17 cellular contexts compared by ENCODE assay signal in the genomic region with DNA sequence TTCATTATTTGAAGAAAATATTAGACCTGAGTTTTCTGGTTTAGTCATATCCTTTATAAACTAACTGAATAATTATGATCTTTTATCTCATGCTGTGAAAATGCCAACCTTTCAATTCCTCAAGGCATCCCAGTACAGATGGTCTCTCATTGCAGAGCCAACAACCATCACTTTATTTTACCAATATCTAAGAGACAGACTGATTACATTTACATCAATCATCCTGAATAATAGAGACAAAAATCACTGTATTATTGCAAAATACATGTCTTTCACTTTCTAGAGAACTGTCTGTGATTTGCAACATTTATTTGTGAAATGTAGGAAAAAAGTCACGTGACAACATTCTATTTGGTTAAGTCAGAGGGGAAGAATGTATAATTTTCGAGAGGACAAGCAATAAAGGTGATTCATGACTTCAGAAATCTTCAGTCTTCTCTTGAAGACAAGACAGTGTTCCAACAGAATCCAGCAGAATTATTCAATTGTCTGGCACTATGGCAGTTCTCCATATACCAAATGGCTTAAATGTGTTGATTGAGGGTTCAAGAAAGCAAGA.
DNase-seq lines count a peak whose midpoint lies in the region; ATAC-seq, FAIRE-seq and TF ChIP-seq lines count a peak whose summit lies in the region.
"Had no signal": no experiment of that assay in that cellular context is flagged by ENCODE, and none has a peak within 500 bp of the region (broad histone marks: within the 10 kb centered on the region; RNA-seq: fewer than 3 reads in every experiment).

No MANE protein-coding gene starts in this region.

- H3K4me1 ChIP-seq in A673 (ENCODE audit: insufficient read depth, low read length, poor library complexity, severe bottlenecking) (no peaks in the 10 kb centered on the region), gastroesophageal sphincter (peaks cover 0 to 13% (median 0%) of the 10 kb centered on the region in 3 donors), kidney (ENCODE audit: control insufficient read depth in 1 of 2, insufficient read depth in 1 of 2, low read depth in 1 of 2, low read length in 2 of 2) (no peaks in the 10 kb centered on the region), esophagus muscularis mucosa (peaks cover 0 to 17% (median 4%) of the 10 kb centered on the region in 4 donors)
- H3K4me1 ChIP-seq: A549 had no signal

- H3K36me3 ChIP-seq in A673 (ENCODE audit: insufficient read depth, low read length, poor library complexity, severe bottlenecking) = no peaks in the 10 kb centered on the region
- no peaks in the 10 kb centered on the region for H3K36me3 ChIP-seq in gastroesophageal sphincter
- no peaks in the 10 kb centered on the region for H3K36me3 ChIP-seq in kidney (ENCODE audit: control insufficient read depth in 1 of 2, insufficient read depth in 2 of 2, low read length in 2 of 2)
- no peaks in the 10 kb centered on the region for H3K36me3 ChIP-seq in esophagus muscularis mucosa

- FAIRE-seq in kidney (lab: Jason Lieb, UNC) = no peak
- FAIRE-seq: A549, endometrium had no signal

- TF ChIP-seq EP300 in gastroesophageal sphincter (IDR thresholded peaks at IDR 0.05) (no peak), esophagus muscularis mucosa (IDR thresholded peaks at IDR 0.05) (no peak)

- H3K9me3 ChIP-seq in A673 (ENCODE audit: low read depth, low read length, poor library complexity, severe bottlenecking) (no peaks in the 10 kb centered on the region), gastroesophageal sphincter (no peaks in the 10 kb centered on the region), kidney (ENCODE audit: control insufficient read depth in 1 of 2, low read length in 2 of 2) (no peaks in the 10 kb centered on the region), esophagus muscularis mucosa (no peaks in the 10 kb centered on the region)
- H3K9me3 ChIP-seq: A549 had no signal

- no peak overlapping the region for H3K9ac ChIP-seq in kidney (ENCODE audit: low read length in 2 of 2)

- H3K27me3 ChIP-seq in A673 (replicated peaks; ENCODE audit: insufficient read depth, low read depth, low read length, poor library complexity) = no peaks in the 10 kb centered on the region
- no peaks in the 10 kb centered on the region for H3K27me3 ChIP-seq in gastroesophageal sphincter
- H3K27me3 ChIP-seq in esophagus muscularis mucosa = no peaks in the 10 kb centered on the region

- H3K27ac ChIP-seq in A673 (ENCODE audit: low read depth, low read length, poor library complexity, severe bottlenecking) = no peak overlapping the region
- peak overlapping the region in 1 of 4 donors; percentile 2 for H3K27ac ChIP-seq in gastroesophageal sphincter
- no peak overlapping the region for H3K27ac ChIP-seq in kidney (ENCODE audit: low read depth in 2 of 2, low read length in 2 of 2)
- H3K27ac ChIP-seq in esophagus muscularis mucosa (replicated peaks in 1 of 4) = no peak overlapping the region
- H3K27ac ChIP-seq: A549, skin epidermis had no signal

- TF ChIP-seq POLR2A in gastroesophageal sphincter (IDR thresholded peaks at IDR 0.05) = no peak
- no peak for TF ChIP-seq POLR2A in esophagus muscularis mucosa (IDR thresholded peaks at IDR 0.05; ENCODE audit: low read depth)

- no TSS peak for BruUV-seq in A673 (replicated peaks; lab: Mats Ljungman, UMichigan)

- POLR2A ChIA-PET in A673 (lab: Charles Lee; ENCODE audit: low non-redundant PET) = no interaction called here

- no peak for TF ChIP-seq CTCF in A673 (conservative IDR thresholded peaks at IDR 0.05; ENCODE audit: low read depth, low read length)
- no peak for TF ChIP-seq CTCF in astrocyte of the spinal cord (IDR thresholded peaks at IDR 0.05; ENCODE audit: low read depth, low read length)
- TF ChIP-seq CTCF in gastroesophageal sphincter (IDR thresholded peaks at IDR 0.05) = no peak
- no peak for TF ChIP-seq CTCF in kidney (IDR thresholded peaks at IDR 0.05; ENCODE audit: borderline replicate concordance, extremely low read depth, insufficient read depth)
- no peak for TF ChIP-seq CTCF in esophagus muscularis mucosa (IDR thresholded peaks at IDR 0.05)

- 46 to 76% methylated on average over 2 of the region's 2 CpGs for WGBS in gastroesophageal sphincter (ENCODE audit: low coverage in 1 of 2), 2 donors
- 84% methylated on average over 2 of the region's 2 CpGs for WGBS in esophagus muscularis mucosa

- CTCF ChIA-PET in A673 (lab: Charles Lee) = no interaction called here

- intact Hi-C loops in A673 (cut with micrococcal nuclease; ENCODE audit: unreplicated experiment) = loop anchor here (10.0 kb wide), 2 partner anchors 314 to 1114 kb away; no protein-coding TSS in a partner anchor
- intact Hi-C loops in kidney (cut with DNase I) = no loop called here
- intact Hi-C loops in esophagus muscularis mucosa (cut with DNase I) = no loop called here

- DNase-seq in A673 (ENCODE audit: low spot score) = peak; percentile 18
- peak; percentile 48 for DNase-seq in HS-27A (ENCODE audit: low read depth)
- peak; percentile 67 for DNase-seq in astrocyte of the spinal cord (ENCODE audit: low read depth, low spot score)
- no peak for DNase-seq in DMS153 treated with DMSO at 0.1 percent for 48 hours (lab: John Stamatoyannopoulos, UW; ENCODE audit: unreplicated experiment)
- no peak for DNase-seq in kidney
- DNase-seq in esophagus muscularis mucosa (ENCODE audit: extremely low spot score) = no peak
- DNase-seq: activated naive CD4-positive, alpha-beta T cell; caudate nucleus; NCI-H1105 treated with DMSO at 0.1 percent for 48 hours; nephron progenitor cell; OCI-M1; stimulated activated naive CD8-positive, alpha-beta T cell treated with anti-CD3 and anti-CD28 coated beads, Interleukin-15, amount 100 ng/mL, for 72 hours had no signal

- H3K4me3 ChIP-seq in A673 (ENCODE audit: low read depth, low read length, poor library complexity, severe bottlenecking) (no peak overlapping the region), astrocyte of the spinal cord (ENCODE audit: low read depth, low read length) (no peak overlapping the region), gastroesophageal sphincter (no peak overlapping the region), kidney (ENCODE audit: low read length in 2 of 2) (no peak overlapping the region), esophagus muscularis mucosa (no peak overlapping the region)
- H3K4me3 ChIP-seq: A549, skin epidermis had no signal

- in situ Hi-C loops in astrocyte of the spinal cord (cut with HindIII; ENCODE audit: low sequenced_read_pairs) = no loop called here

- peak; percentile 57 for ATAC-seq in gastroesophageal sphincter
- ATAC-seq in HG02678 (IDR thresholded peaks at IDR 0.05; ENCODE audit: unreplicated experiment) = no peak
- ATAC-seq: A549; stimulated activated naive CD8-positive, alpha-beta T cell treated with anti-CD3 and anti-CD28 coated beads, Interleukin-15, amount 100 ng/mL, for 72 hours had no signal

Comparison
In these comparisons a context has a peak if more than half of its experiments do, and no peak if none do; other contexts are left out.
1. DNase-seq: peak in A673 (single experiment), HS-27A (single experiment) and astrocyte of the spinal cord (single experiment); none in DMS153 treated with DMSO at 0.1 percent for 48 hours (single experiment), kidney (single experiment) and esophagus muscularis mucosa (single experiment).